ENCODE assay signal across 9 cellular contexts in the genomic region with DNA sequence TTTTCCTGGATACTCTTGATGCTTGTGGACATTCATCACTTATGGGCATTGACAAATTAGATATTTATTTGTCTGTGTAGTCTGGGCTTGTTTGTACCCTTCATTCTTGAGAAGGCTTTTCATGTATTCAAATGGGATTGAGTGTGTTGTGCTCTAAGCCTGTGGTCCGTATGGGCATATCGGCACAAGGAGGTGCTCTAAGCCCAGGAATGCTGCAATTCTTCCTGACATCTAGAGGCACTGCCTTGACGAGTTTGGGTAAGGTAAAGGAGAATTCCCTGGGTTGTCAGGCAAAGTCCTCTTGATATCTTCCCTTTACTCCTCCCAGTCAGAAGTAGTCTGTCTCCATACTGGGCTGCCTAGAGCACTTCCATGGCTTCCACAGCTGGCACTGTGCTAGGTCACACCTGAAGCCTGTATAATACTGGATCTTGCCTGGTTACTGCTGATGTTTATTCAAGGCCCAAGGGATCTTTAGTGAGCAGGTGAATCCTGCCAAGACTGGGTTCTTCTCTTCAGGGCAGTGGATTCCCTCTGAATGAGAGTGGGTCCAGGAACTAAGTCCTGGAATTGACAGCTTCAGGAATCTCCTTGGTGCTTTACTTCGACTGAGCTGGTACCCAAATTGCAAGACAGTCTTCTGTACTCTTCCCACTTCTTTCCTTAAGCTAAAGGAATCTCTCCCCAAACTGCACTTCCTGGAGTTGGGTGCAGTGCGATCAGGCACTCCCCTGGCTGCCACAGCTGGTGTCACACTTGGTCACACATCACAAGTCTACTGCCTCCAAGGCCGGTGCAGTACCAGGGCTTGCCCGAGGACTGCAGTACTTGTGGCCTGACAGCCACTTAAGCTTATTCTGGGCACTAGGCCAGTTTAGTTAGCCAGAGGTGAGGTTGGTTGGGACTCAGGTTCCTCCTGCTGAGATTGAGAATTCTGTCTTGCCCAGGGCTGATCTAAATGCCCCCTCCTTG. TPM values are rescaled to one million over a fixed set of nuclear protein-coding genes. Genes with fewer than 3 reads are reported as not detected.
DNase-seq lines count a peak whose midpoint lies in the region; ATAC-seq, FAIRE-seq and TF ChIP-seq lines count a peak whose summit lies in the region.
"Had no signal": no experiment of that assay in that cellular context is flagged by ENCODE, and none has a peak within 500 bp of the region (broad histone marks: within the 10 kb centered on the region; RNA-seq: fewer than 3 reads in every experiment).

No MANE protein-coding gene starts in this region.

- H3K14ac ChIP-seq in H1 (ENCODE audit: insufficient read length) = no peak overlapping the region

- H3K9ac ChIP-seq in KMS-11 (no peak overlapping the region), H1 (replicated peaks in 1 of 4; ENCODE audit: extremely low read depth in 1 of 4, low read depth in 3 of 4, low read length in 3 of 4) (no peak overlapping the region; a peak in 1 of 7 replicates)

- H2BK15ac ChIP-seq in H1 (ENCODE audit: low read length) = no peak overlapping the region

- WGBS in H1 (ENCODE audit: extremely low coverage in 1 of 2, insufficient coverage in 1 of 2, insufficient read length in 1 of 2, insufficient replicate concordance in 2 of 2, low coverage in 1 of 2, low lambda C conversion rate in 2 of 2, missing lambda C conversion rate in 1 of 2), 2 experiments = 79% methylated on average over 7 of the region's 7 CpGs; no CpG with 5 or more reads in 1 of the 2 experiments

- H2AFZ ChIP-seq in KMS-11 (ENCODE audit: low read depth) = no peak overlapping the region
- no peak overlapping the region for H2AFZ ChIP-seq in H1 (ENCODE audit: low read length)
- H2AFZ ChIP-seq: PC-9 had no signal

- H3K4me3 ChIP-seq in KMS-11 (IDR thresholded peaks at IDR 0.05; ENCODE audit: insufficient read depth, low read depth, low read length) (no peak overlapping the region), H1 (ENCODE audit: extremely low read depth in 1 of 4, insufficient read depth in 2 of 4, low read depth in 3 of 4, low read length in 4 of 4) (no peak overlapping the region)
- H3K4me3 ChIP-seq: PC-9 had no signal

- ATAC-seq in GM18505 (IDR thresholded peaks at IDR 0.05; ENCODE audit: unreplicated experiment) = peak; percentile 100
- peak; percentile 99 for ATAC-seq in GM21737 (IDR thresholded peaks at IDR 0.05; ENCODE audit: unreplicated experiment)

- H3K79me2 ChIP-seq in KMS-11 (ENCODE audit: insufficient read depth, low read depth) (no peaks in the 10 kb centered on the region), H1 (ENCODE audit: control insufficient read depth in 1 of 2, insufficient read depth in 2 of 2, low read length in 2 of 2) (no peaks in the 10 kb centered on the region)

- no peak overlapping the region for H3K23ac ChIP-seq in H1 (ENCODE audit: insufficient read length)

- CTCF ChIA-PET in H1 (lab: Charles Lee; ENCODE audit: partially characterized antibody) = interaction anchor here (0.5 to 2.1 kb wide), 7 partner anchors 10 to 660 kb away, joined by 3 to 11 read pairs (median 3); a partner anchor contains a TSS

- H3K4me1 ChIP-seq in KMS-11 (ENCODE audit: low read depth, poor library complexity, severe bottlenecking) (peaks cover 31% of the 10 kb centered on the region), H1 (replicated peaks in 1 of 4; ENCODE audit: control insufficient read depth in 3 of 4, insufficient read depth in 4 of 4, low read length in 3 of 4) (no peaks in the 10 kb centered on the region; a peak in 1 of 7 replicates)

- no peak overlapping the region; the same call in 1 of the 2 replicates for H2BK5ac ChIP-seq in H1 (ENCODE audit: low read depth, low read length)

- TF ChIP-seq RAD21 in H1 (IDR thresholded peaks at IDR 0.05 in 1 of 2, conservative IDR thresholded peaks at IDR 0.05 in 1 of 2; ENCODE audit: low read depth in 2 of 2, low read length in 2 of 2) = peak; percentile 76 to 80

- no peak overlapping the region for H4K8ac ChIP-seq in H1 (ENCODE audit: extremely low read depth, insufficient read depth, low read length)

- peak; percentile 82 for FAIRE-seq in H1 (lab: Jason Lieb, UNC)

- no peak for DNase-seq in H1 (ENCODE audit: low read depth in 1 of 2, low spot score in 2 of 2)
- DNase-seq in G401 (ENCODE audit: low spot score) = no peak
- no peak for DNase-seq in occipital lobe (lab: John Stamatoyannopoulos, UW)
- DNase-seq in activated CD4-positive, alpha-beta T cell treated with anti-CD3 and anti-CD28 coated beads for 4 hours = no peak
- DNase-seq in NCI-H226 = no peak

- H4K20me1 ChIP-seq in KMS-11 (ENCODE audit: insufficient read depth) = no peaks in the 10 kb centered on the region
- no peaks in the 10 kb centered on the region for H4K20me1 ChIP-seq in H1 (replicated peaks in 1 of 2; ENCODE audit: control insufficient read depth in 1 of 2, insufficient read depth in 2 of 2, low read length in 2 of 2)

- no peak overlapping the region for H3K18ac ChIP-seq in H1 (ENCODE audit: extremely low read depth, low read length)

- no peaks in the 10 kb centered on the region for H3K23me2 ChIP-seq in H1 (ENCODE audit: low read depth, low read length)

- H2BK12ac ChIP-seq in H1 (ENCODE audit: low read depth, low read length) = no peak overlapping the region

- in situ Hi-C loops in G401 (cut with HindIII; ENCODE audit: low sequenced_read_pairs) = no loop called here

- H3K79me1 ChIP-seq in H1 (ENCODE audit: low read depth, low read length) = no peaks in the 10 kb centered on the region

- H3K27ac ChIP-seq in KMS-11 (no peak overlapping the region), H1 (ENCODE audit: low read depth, low read length) (no peak overlapping the region)
- H3K27ac ChIP-seq: PC-9 had no signal

- H2AK5ac ChIP-seq in H1 (ENCODE audit: low read depth, low read length) = 0 out of 2 replicates have a peak overlapping the region, but pooled peaks have one; percentile 27

- H3K27me3 ChIP-seq in KMS-11 (ENCODE audit: insufficient read depth, low read depth) = no peaks in the 10 kb centered on the region
- H3K27me3 ChIP-seq in H1 (replicated peaks in 1 of 4; ENCODE audit: control insufficient read depth in 3 of 4, extremely low read depth in 1 of 4, insufficient read depth in 3 of 4, low read length in 3 of 4) = no peaks in the 10 kb centered on the region

- no peak overlapping the region for H4K91ac ChIP-seq in H1 (replicated peaks; ENCODE audit: insufficient read length, low read length)

- POLR2A ChIA-PET in H1 (lab: Charles Lee; ENCODE audit: partially characterized antibody) = no interaction called here

- H3K4me2 ChIP-seq in KMS-11 = peak overlapping the region; percentile 6; the same call in 1 of the 2 replicates
- H3K4me2 ChIP-seq in H1 (ENCODE audit: insufficient read depth in 1 of 2, low read depth in 2 of 2, low read length in 2 of 2) = no peak overlapping the region
- H3K4me2 ChIP-seq: PC-9 had no signal

- no peak overlapping the region for H3K56ac ChIP-seq in H1 (replicated peaks; ENCODE audit: insufficient read length, low read depth, low read length)

- H3K36me3 ChIP-seq in KMS-11 (ENCODE audit: insufficient read depth) = no peaks in the 10 kb centered on the region
- H3K36me3 ChIP-seq in H1 (ENCODE audit: control insufficient read depth in 2 of 4, insufficient read depth in 4 of 4, low read length in 3 of 4) = no peaks in the 10 kb centered on the region

- TF ChIP-seq CTCF in KMS-11 (conservative IDR thresholded peaks at IDR 0.05; ENCODE audit: low read depth, low read length) = no peak
- peak; percentile 38 to 64 (median 51) for TF ChIP-seq CTCF in H1 (IDR thresholded peaks at IDR 0.05; ENCODE audit: control extremely low read depth in 1 of 3, insufficient read depth in 1 of 3, low read depth in 1 of 3, low read length in 3 of 3)

- no peak overlapping the region for H3K4ac ChIP-seq in H1 (replicated peaks; ENCODE audit: insufficient read length, low read depth, low read length)

- TF ChIP-seq EP300 in H1 (IDR thresholded peaks at IDR 0.05; ENCODE audit: borderline replicate concordance in 1 of 2, low read depth in 2 of 2, low read length in 2 of 2) = no peak

- no peak overlapping the region for H2BK120ac ChIP-seq in H1 (replicated peaks; ENCODE audit: low read depth, low read length)

- H4K5ac ChIP-seq in H1 (ENCODE audit: insufficient read length, low read depth, low read length) = no peak overlapping the region

- no peak overlapping the region for H2BK20ac ChIP-seq in H1 (ENCODE audit: low read length)

- TF ChIP-seq POLR2A in GM18505 (IDR thresholded peaks at IDR 0.05; ENCODE audit: borderline replicate concordance, extremely low read depth, insufficient read depth, insufficient read length) (no peak), H1 (IDR thresholded peaks at IDR 0.05; ENCODE audit: control extremely low read depth in 1 of 2, low read depth in 2 of 2, low read length in 2 of 2) (no peak)

- peaks cover 0 to 6% of the 10 kb centered on the region in 2 experiments; a peak in 1 of 4 replicates for H3K9me3 ChIP-seq in H1 (ENCODE audit: insufficient read depth in 2 of 2, low read depth in 1 of 2, low read length in 1 of 2)

TF ChIP-seq in H1, 55 proteins besides CTCF, POLR2A, EP300 and RAD21:
- no peak for TF ChIP-seq CREB1 (IDR thresholded peaks at IDR 0.05)
- TF ChIP-seq TEAD4 (IDR thresholded peaks at IDR 0.05; ENCODE audit: low read depth, low read length) = peak; percentile 69; the same call in 1 of the 2 replicates

RNA-seq across cellular contexts. Expression of a gene that starts 46.0 kb away (rescaled TPM):
- total RNA-seq in H1 (2021; fragmentation: NEBNext Ultra II Directional; extraction: Animal tissue kit (Norgen Biotek cat#: 25700)) = 16.1 and 18.0 TPM in 2 replicates
- polyA plus RNA-seq in H1 (2011; rRNA removed) = 6.9 and 8.7 TPM in 2 replicates
- polyA plus RNA-seq in H1 (2011; cell fraction: cytosol; rRNA removed) = 15.1 TPM
- polyA plus RNA-seq in H1 (2011; cell fraction: nucleus; rRNA removed) = 10.3 TPM
- 12.5 to 15.9 TPM (median 13.4 TPM) in 4 replicates for polyA plus RNA-seq in H1 (2012, experiment 1 of 2)
- 3.6 TPM for polyA plus RNA-seq in H1 (2012, experiment 2 of 2)
- 5.8 TPM for polyA plus RNA-seq in H1 (2013, experiment 1 of 2)
- polyA plus RNA-seq in H1 (2013, experiment 2 of 2) = 5.5 TPM
- polyA minus RNA-seq in H1 (2011; rRNA and poly(A)+ RNA removed) = 25.5 and 32.9 TPM in 2 replicates
- 12.5 TPM for polyA minus RNA-seq in H1 (2011; cell fraction: cytosol; rRNA and poly(A)+ RNA removed)
- 22.5 TPM for polyA minus RNA-seq in H1 (2011; cell fraction: nucleus; rRNA and poly(A)+ RNA removed)
- 19.4 and 45.1 TPM in 2 replicates for total RNA-seq in G401 (2014; rRNA removed; shearing (Covaris generic))
- total RNA-seq in occipital lobe = 63.3 TPM
